In genomic region chr2:162490052-162490717, GRCh38 we compare ENCODE assay signal across 1 cellular context.
TF ChIP-seq lines count a peak whose summit lies in the region.

No MANE protein-coding gene starts in this region.

TF ChIP-seq in WTC11, 78 proteins besides CTCF, POLR2A, EP300 and RAD21 (continued from another document):
- TF ChIP-seq PRDM15 (CRISPR knock-in tag; IDR thresholded peaks at IDR 0.05) = no peak
- no peak for TF ChIP-seq SP1 (CRISPR knock-in tag; conservative IDR thresholded peaks at IDR 0.05)
- TF ChIP-seq ZMAT4 (CRISPR knock-in tag; IDR thresholded peaks at IDR 0.05) = no peak
- TF ChIP-seq ZBTB21 (CRISPR knock-in tag; IDR thresholded peaks at IDR 0.05; ENCODE audit: borderline replicate concordance) = no peak
TF ChIP-seq in WTC11: peak in this region for 0.
